1 cellular context compared by ENCODE assay signal in the genomic region with DNA sequence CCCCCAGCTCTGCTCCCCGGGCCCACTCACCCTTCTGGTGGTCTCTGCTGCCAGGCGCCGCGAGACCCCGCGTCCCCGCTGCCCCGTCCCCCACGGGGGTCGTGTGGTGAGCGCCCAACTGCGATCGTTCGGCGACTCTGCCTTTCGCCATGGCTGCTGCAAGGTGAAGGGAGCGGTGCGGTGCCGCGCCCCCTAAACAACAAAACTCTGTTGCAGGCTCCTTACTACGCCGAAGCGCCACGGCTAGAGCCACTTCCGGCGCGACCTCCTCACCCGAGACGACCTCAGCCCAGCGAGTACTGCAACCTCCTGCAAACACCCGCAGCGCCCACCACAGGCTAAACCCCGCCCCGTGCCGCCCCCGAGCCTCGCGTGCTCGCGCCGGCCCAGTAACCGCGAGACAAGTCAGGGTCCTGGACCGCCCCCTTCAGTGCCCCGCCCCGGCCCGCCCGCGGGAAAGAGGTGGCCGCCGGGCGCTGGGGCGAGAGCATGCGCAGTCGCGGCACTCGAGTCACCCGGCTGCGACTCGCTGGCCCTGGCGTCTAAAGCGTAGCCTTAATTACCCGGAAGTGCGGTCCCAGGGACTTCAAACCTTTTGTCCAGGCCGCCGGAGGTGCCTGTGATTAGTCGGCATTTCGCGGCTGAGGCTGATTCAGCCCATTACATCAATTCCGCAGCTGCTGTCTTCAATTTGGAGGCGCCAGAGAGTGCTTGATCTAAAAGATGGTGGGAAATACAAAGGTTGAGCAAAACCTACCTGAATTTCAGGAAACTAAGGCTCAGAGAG.
TF ChIP-seq lines count a peak whose summit lies in the region.

Gene TMEM41B (minus strand): TSS at position 303 of the 787 bp plus-strand sequence. CDS start 152 bp downstream, at position 151.

TF ChIP-seq in K562, 482 proteins besides CTCF, POLR2A, EP300 and RAD21 (continued from another document and continues in another):
- TF ChIP-seq, protein P1, sequence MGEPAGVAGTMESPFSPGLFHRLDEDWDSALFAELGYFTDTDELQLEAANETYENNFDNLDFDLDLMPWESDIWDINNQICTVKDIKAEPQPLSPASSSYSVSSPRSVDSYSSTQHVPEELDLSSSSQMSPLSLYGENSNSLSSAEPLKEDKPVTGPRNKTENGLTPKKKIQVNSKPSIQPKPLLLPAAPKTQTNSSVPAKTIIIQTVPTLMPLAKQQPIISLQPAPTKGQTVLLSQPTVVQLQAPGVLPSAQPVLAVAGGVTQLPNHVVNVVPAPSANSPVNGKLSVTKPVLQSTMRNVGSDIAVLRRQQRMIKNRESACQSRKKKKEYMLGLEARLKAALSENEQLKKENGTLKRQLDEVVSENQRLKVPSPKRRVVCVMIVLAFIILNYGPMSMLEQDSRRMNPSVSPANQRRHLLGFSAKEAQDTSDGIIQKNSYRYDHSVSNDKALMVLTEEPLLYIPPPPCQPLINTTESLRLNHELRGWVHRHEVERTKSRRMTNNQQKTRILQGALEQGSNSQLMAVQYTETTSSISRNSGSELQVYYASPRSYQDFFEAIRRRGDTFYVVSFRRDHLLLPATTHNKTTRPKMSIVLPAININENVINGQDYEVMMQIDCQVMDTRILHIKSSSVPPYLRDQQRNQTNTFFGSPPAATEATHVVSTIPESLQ (CRISPR knock-in tag; IDR thresholded peaks at IDR 0.05): no peak
- TF ChIP-seq NONO (IDR thresholded peaks at IDR 0.05; ENCODE audit: low read depth in 2 of 2, low read length in 1 of 2) (peak in 1 of 2 experiments; percentile 47; a peak in 1 of 4 replicates), E2F5 (CRISPR knock-in tag; IDR thresholded peaks at IDR 0.05) (no peak; the same call in 1 of the 2 replicates), ZNF232 (CRISPR knock-in tag; IDR thresholded peaks at IDR 0.05) (no peak), CREM (IDR thresholded peaks at IDR 0.05; ENCODE audit: low read depth) (peak; percentile 96), CTBP1 (IDR thresholded peaks at IDR 0.05; ENCODE audit: borderline replicate concordance) (peak; percentile 54; the same call in 1 of the 2 replicates), HOXB6 (CRISPR knock-in tag; IDR thresholded peaks at IDR 0.05; ENCODE audit: borderline replicate concordance) (no peak), RBM25 (IDR thresholded peaks at IDR 0.05; ENCODE audit: low read depth, low read length, severe bottlenecking) (peak; percentile 79), ZNF57 (CRISPR knock-in tag; IDR thresholded peaks at IDR 0.05) (0 out of 2 replicates have a peak, but pooled peaks have one; percentile 50), TARDBP (IDR thresholded peaks at IDR 0.05) (no peak), FOXK1 (CRISPR knock-in tag; IDR thresholded peaks at IDR 0.05; ENCODE audit: borderline replicate concordance) (no peak), GMEB1 (CRISPR knock-in tag; IDR thresholded peaks at IDR 0.05) (peak; percentile 71), NFE2L1 (tag; IDR thresholded peaks at IDR 0.05; ENCODE audit: borderline replicate concordance, low read depth) (no peak), LARP7 (IDR thresholded peaks at IDR 0.05) (no peak), ZNF354B (CRISPR knock-in tag; IDR thresholded peaks at IDR 0.05) (no peak), ZNF589 (CRISPR knock-in tag; IDR thresholded peaks at IDR 0.05; ENCODE audit: low read depth) (no peak; the same call in 1 of the 2 replicates), BRCA1 (IDR thresholded peaks at IDR 0.05) (no peak), BRCA1 (CRISPR knock-in tag; IDR thresholded peaks at IDR 0.05) (no peak), NR2F6 (CRISPR knock-in tag; IDR thresholded peaks at IDR 0.05) (no peak), KDM2B (CRISPR knock-in tag; IDR thresholded peaks at IDR 0.05) (no peak), TAF9B (IDR thresholded peaks at IDR 0.05; ENCODE audit: partially characterized antibody) (peak; percentile 92), GATAD2B (IDR thresholded peaks at IDR 0.05; ENCODE audit: borderline replicate concordance) (peak; percentile 42; the same call in 1 of the 2 replicates), ZBTB40 (IDR thresholded peaks at IDR 0.05) (peak; percentile 93), ZBTB40 (CRISPR knock-in tag; IDR thresholded peaks at IDR 0.05) (no peak), ARID4B (CRISPR knock-in tag; IDR thresholded peaks at IDR 0.05) (peak; percentile 76), HMG20B (CRISPR knock-in tag; IDR thresholded peaks at IDR 0.05) (no peak), LCOR (CRISPR knock-in tag; IDR thresholded peaks at IDR 0.05) (peak; percentile 90), TRIM24 (IDR thresholded peaks at IDR 0.05) (no peak)
- TF ChIP-seq, protein P2, sequence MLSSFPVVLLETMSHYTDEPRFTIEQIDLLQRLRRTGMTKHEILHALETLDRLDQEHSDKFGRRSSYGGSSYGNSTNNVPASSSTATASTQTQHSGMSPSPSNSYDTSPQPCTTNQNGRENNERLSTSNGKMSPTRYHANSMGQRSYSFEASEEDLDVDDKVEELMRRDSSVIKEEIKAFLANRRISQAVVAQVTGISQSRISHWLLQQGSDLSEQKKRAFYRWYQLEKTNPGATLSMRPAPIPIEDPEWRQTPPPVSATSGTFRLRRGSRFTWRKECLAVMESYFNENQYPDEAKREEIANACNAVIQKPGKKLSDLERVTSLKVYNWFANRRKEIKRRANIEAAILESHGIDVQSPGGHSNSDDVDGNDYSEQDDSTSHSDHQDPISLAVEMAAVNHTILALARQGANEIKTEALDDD (IDR thresholded peaks at IDR 0.05): peak; percentile 78; the same call in 1 of the 2 replicates
- TF ChIP-seq, protein P3, sequence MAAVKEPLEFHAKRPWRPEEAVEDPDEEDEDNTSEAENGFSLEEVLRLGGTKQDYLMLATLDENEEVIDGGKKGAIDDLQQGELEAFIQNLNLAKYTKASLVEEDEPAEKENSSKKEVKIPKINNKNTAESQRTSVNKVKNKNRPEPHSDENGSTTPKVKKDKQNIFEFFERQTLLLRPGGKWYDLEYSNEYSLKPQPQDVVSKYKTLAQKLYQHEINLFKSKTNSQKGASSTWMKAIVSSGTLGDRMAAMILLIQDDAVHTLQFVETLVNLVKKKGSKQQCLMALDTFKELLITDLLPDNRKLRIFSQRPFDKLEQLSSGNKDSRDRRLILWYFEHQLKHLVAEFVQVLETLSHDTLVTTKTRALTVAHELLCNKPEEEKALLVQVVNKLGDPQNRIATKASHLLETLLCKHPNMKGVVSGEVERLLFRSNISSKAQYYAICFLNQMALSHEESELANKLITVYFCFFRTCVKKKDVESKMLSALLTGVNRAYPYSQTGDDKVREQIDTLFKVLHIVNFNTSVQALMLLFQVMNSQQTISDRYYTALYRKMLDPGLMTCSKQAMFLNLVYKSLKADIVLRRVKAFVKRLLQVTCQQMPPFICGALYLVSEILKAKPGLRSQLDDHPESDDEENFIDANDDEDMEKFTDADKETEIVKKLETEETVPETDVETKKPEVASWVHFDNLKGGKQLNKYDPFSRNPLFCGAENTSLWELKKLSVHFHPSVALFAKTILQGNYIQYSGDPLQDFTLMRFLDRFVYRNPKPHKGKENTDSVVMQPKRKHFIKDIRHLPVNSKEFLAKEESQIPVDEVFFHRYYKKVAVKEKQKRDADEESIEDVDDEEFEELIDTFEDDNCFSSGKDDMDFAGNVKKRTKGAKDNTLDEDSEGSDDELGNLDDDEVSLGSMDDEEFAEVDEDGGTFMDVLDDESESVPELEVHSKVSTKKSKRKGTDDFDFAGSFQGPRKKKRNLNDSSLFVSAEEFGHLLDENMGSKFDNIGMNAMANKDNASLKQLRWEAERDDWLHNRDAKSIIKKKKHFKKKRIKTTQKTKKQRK (IDR thresholded peaks at IDR 0.05; ENCODE audit: borderline replicate concordance, low read depth, low read length): no peak; the same call in 1 of the 2 replicates
